Comparison of ENCODE assay signal across 1 cellular context in the genomic region with DNA sequence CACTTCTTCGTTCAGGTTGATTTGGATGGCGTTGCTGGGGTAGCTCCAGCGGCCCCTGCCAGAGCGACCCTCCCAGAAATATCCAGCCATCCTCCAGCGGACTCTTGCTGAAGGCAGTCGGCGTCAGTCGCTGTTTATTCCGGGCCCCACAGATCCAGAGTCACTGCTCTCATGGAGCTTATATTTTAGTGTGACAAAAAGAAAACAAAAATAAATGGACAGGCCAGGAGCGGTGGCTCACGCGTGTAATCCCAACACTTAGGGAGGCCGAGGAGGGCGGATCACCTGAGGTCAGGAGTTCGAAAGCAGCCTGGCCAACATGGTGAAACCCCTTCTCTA.
TF ChIP-seq lines count a peak whose summit lies in the region.

No MANE protein-coding gene starts in this region.

TF ChIP-seq in HepG2, 621 proteins besides CTCF, POLR2A, EP300 and RAD21:
- TF ChIP-seq, protein P1, sequence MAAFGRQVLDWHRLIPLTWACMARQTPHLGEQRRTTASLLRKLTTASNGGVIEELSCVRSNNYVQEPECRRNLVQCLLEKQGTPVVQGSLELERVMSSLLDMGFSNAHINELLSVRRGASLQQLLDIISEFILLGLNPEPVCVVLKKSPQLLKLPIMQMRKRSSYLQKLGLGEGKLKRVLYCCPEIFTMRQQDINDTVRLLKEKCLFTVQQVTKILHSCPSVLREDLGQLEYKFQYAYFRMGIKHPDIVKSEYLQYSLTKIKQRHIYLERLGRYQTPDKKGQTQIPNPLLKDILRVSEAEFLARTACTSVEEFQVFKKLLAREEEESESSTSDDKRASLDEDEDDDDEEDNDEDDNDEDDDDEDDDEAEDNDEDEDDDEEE (CRISPR knock-in tag; IDR thresholded peaks at IDR 0.05) = peak; percentile 66; the same call in 1 of the 2 replicates
- TF ChIP-seq NRL (CRISPR knock-in tag; IDR thresholded peaks at IDR 0.05; ENCODE audit: borderline replicate concordance) = no peak
- no peak for TF ChIP-seq ZNF644 (CRISPR knock-in tag; IDR thresholded peaks at IDR 0.05; ENCODE audit: low read depth)
- TF ChIP-seq ZNF567 (CRISPR knock-in tag; IDR thresholded peaks at IDR 0.05; ENCODE audit: borderline replicate concordance) = no peak
- TF ChIP-seq, protein P2, sequence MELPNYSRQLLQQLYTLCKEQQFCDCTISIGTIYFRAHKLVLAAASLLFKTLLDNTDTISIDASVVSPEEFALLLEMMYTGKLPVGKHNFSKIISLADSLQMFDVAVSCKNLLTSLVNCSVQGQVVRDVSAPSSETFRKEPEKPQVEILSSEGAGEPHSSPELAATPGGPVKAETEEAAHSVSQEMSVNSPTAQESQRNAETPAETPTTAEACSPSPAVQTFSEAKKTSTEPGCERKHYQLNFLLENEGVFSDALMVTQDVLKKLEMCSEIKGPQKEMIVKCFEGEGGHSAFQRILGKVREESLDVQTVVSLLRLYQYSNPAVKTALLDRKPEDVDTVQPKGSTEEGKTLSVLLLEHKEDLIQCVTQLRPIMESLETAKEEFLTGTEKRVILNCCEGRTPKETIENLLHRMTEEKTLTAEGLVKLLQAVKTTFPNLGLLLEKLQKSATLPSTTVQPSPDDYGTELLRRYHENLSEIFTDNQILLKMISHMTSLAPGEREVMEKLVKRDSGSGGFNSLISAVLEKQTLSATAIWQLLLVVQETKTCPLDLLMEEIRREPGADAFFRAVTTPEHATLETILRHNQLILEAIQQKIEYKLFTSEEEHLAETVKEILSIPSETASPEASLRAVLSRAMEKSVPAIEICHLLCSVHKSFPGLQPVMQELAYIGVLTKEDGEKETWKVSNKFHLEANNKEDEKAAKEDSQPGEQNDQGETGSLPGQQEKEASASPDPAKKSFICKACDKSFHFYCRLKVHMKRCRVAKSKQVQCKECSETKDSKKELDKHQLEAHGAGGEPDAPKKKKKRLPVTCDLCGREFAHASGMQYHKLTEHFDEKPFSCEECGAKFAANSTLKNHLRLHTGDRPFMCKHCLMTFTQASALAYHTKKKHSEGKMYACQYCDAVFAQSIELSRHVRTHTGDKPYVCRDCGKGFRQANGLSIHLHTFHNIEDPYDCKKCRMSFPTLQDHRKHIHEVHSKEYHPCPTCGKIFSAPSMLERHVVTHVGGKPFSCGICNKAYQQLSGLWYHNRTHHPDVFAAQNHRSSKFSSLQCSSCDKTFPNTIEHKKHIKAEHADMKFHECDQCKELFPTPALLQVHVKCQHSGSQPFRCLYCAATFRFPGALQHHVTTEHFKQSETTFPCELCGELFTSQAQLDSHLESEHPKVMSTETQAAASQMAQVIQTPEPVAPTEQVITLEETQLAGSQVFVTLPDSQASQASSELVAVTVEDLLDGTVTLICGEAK (IDR thresholded peaks at IDR 0.05) = no peak
- TF ChIP-seq, protein P2 (CRISPR knock-in tag; IDR thresholded peaks at IDR 0.05) = no peak
- no peak for TF ChIP-seq SRY (CRISPR knock-in tag; IDR thresholded peaks at IDR 0.05)
- TF ChIP-seq ZNF510 (CRISPR knock-in tag; IDR thresholded peaks at IDR 0.05; ENCODE audit: low read depth) = peak; percentile 5; the same call in 1 of the 2 replicates
- TF ChIP-seq TARDBP (CRISPR knock-in tag; IDR thresholded peaks at IDR 0.05) = peak; percentile 6; the same call in 1 of the 2 replicates
- TF ChIP-seq ZNF317 (CRISPR knock-in tag; IDR thresholded peaks at IDR 0.05) = 0 out of 2 replicates have a peak, but pooled peaks have one; percentile 19
